ENCODE assay signal across 1 cellular context in genomic region chr7:91287685-91288084, GRCh38.
TF ChIP-seq lines count a peak whose summit lies in the region.

No MANE protein-coding gene starts in this region.

TF ChIP-seq in K562, 482 proteins besides CTCF, POLR2A, EP300 and RAD21 (continued from another document):
- TF ChIP-seq ZNF609 (CRISPR knock-in tag; IDR thresholded peaks at IDR 0.05; ENCODE audit: borderline replicate concordance) (no peak), TCF7 (IDR thresholded peaks at IDR 0.05; ENCODE audit: borderline replicate concordance) (no peak), FOSL1 (tag; conservative IDR thresholded peaks at IDR 0.05) (no peak)
